ENCODE assay signal across 29 cellular contexts in the genomic region with DNA sequence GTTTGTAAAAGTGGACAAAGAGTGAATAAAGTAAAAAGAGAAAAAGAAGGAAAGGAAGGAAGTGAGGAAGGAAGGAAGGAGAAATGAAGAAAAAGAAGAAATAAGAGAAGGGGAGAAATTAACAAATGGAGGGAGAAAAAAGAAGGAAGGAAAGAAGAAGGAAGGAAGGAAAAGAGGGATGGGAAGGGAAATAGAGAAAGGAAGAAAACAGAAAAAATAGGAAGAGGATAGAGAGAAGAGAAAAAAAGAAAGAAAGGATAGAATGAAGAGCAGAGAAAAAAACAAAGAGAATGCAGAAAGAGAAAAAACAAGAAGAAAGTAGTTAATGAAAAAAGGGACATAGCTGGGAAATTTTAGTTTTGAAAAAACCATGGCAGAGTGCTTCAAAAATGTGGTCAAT.
"Had no signal": no experiment of that assay in that cellular context is flagged by ENCODE, and none has a peak within 500 bp of the region (broad histone marks: within the 10 kb centered on the region; RNA-seq: fewer than 3 reads in every experiment).

No MANE protein-coding gene starts in this region.

- H3K27ac ChIP-seq: stomach, suprapubic skin, testis, thoracic aorta, thyroid gland, tibial artery, tibial nerve, transverse colon, upper lobe of left lung, upper lobe of right lung, uterus, vagina had no signal

- H3K4me1 Mint-ChIP-seq: stimulated activated effector memory CD8-positive, alpha-beta T cell treated with anti-CD3 and anti-CD28 coated beads, Interleukin-12 subunit alpha, Interleukin-12 subunit beta, amount 100 ng/mL, for 72 hours; stimulated activated memory B cell treated with anti-CD40 and anti-IgM and Interleukin-4, amounts not matched to agents 10 μg/mL and 1 μg/mL and 100 μg/mL, for 72 hours; stimulated activated naive B cell treated with anti-CD40 and anti-IgM and Interleukin-4, amounts not matched to agents 10 μg/mL and 1 μg/mL and 100 μg/mL, for 72 hours; stimulated activated naive CD8-positive, alpha-beta T cell treated with anti-CD3 and anti-CD28 coated beads, Interleukin-15, amount 100 ng/mL, for 72 hours had no signal

- H3K36me3 Mint-ChIP-seq: stimulated activated effector memory CD8-positive, alpha-beta T cell treated with anti-CD3 and anti-CD28 coated beads, Interleukin-12 subunit alpha, Interleukin-12 subunit beta, amount 100 ng/mL, for 72 hours; stimulated activated memory B cell treated with anti-CD40 and anti-IgM and Interleukin-4, amounts not matched to agents 10 μg/mL and 1 μg/mL and 100 μg/mL, for 72 hours; stimulated activated naive B cell treated with anti-CD40 and anti-IgM and Interleukin-4, amounts not matched to agents 10 μg/mL and 1 μg/mL and 100 μg/mL, for 72 hours; type B pancreatic cell had no signal

- H3K9me3 ChIP-seq: stomach, suprapubic skin, testis, thoracic aorta, thyroid gland, tibial artery, tibial nerve, transverse colon, upper lobe of left lung, upper lobe of right lung, uterus, vagina had no signal

- H3K27ac Mint-ChIP-seq: stimulated activated effector memory CD8-positive, alpha-beta T cell treated with anti-CD3 and anti-CD28 coated beads, Interleukin-12 subunit alpha, Interleukin-12 subunit beta, amount 100 ng/mL, for 72 hours; stimulated activated memory B cell treated with anti-CD40 and anti-IgM and Interleukin-4, amounts not matched to agents 10 μg/mL and 1 μg/mL and 100 μg/mL, for 72 hours; stimulated activated naive B cell treated with anti-CD40 and anti-IgM and Interleukin-4, amounts not matched to agents 10 μg/mL and 1 μg/mL and 100 μg/mL, for 72 hours; stimulated activated naive CD8-positive, alpha-beta T cell treated with anti-CD3 and anti-CD28 coated beads, Interleukin-15, Interleukin-2, amounts not matched to agents 100 ng/mL and 50 ng/mL, for 24 hours; type B pancreatic cell had no signal

- H3K36me3 ChIP-seq: stomach, suprapubic skin, thoracic aorta, thyroid gland, tibial artery, tibial nerve, transverse colon, upper lobe of left lung, upper lobe of right lung, uterus, vagina had no signal

- H3K4me3 Mint-ChIP-seq: stimulated activated effector memory CD8-positive, alpha-beta T cell treated with anti-CD3 and anti-CD28 coated beads, Interleukin-12 subunit alpha, Interleukin-12 subunit beta, amount 100 ng/mL, for 72 hours; stimulated activated memory B cell treated with anti-CD40 and anti-IgM and Interleukin-4, amounts not matched to agents 10 μg/mL and 1 μg/mL and 100 μg/mL, for 72 hours; stimulated activated naive B cell treated with anti-CD40 and anti-IgM and Interleukin-4, amounts not matched to agents 10 μg/mL and 1 μg/mL and 100 μg/mL, for 72 hours; stimulated activated naive CD8-positive, alpha-beta T cell treated with anti-CD3 and anti-CD28 coated beads, Interleukin-15, amount 100 ng/mL, for 72 hours; stimulated activated naive CD8-positive, alpha-beta T cell treated with anti-CD3 and anti-CD28 coated beads, Interleukin-15, Interleukin-2, amounts not matched to agents 100 ng/mL and 50 ng/mL, for 24 hours; type B pancreatic cell had no signal

- ATAC-seq: stimulated activated effector memory CD8-positive, alpha-beta T cell treated with anti-CD3 and anti-CD28 coated beads, Interleukin-12 subunit alpha, Interleukin-12 subunit beta, amount 100 ng/mL, for 72 hours; stimulated activated memory B cell treated with anti-CD40 and anti-IgM and Interleukin-4, amounts not matched to agents 10 μg/mL and 1 μg/mL and 100 μg/mL, for 72 hours; stimulated activated naive B cell treated with anti-CD40 and anti-IgM and Interleukin-4, amounts not matched to agents 10 μg/mL and 1 μg/mL and 100 μg/mL, for 72 hours; stimulated activated naive CD8-positive, alpha-beta T cell treated with anti-CD3 and anti-CD28 coated beads, Interleukin-15, amount 100 ng/mL, for 72 hours; stimulated activated naive CD8-positive, alpha-beta T cell treated with anti-CD3 and anti-CD28 coated beads, Interleukin-15, Interleukin-2, amounts not matched to agents 100 U/mL and 50 U/mL, for 24 hours; upper lobe of right lung had no signal

- H3K4me1 ChIP-seq: stomach, suprapubic skin, testis, thyroid gland, tibial artery, tibial nerve, transverse colon, upper lobe of left lung, upper lobe of right lung, uterus, vagina had no signal

- H3K27me3 Mint-ChIP-seq: stimulated activated memory B cell treated with anti-CD40 and anti-IgM and Interleukin-4, amounts not matched to agents 10 μg/mL and 1 μg/mL and 100 μg/mL, for 72 hours; stimulated activated naive B cell treated with anti-CD40 and anti-IgM and Interleukin-4, amounts not matched to agents 10 μg/mL and 1 μg/mL and 100 μg/mL, for 72 hours; stimulated activated naive CD8-positive, alpha-beta T cell treated with anti-CD3 and anti-CD28 coated beads, Interleukin-15, amount 100 ng/mL, for 72 hours; stimulated activated naive CD8-positive, alpha-beta T cell treated with anti-CD3 and anti-CD28 coated beads, Interleukin-15, Interleukin-2, amounts not matched to agents 100 ng/mL and 50 ng/mL, for 24 hours; type B pancreatic cell had no signal

- DNase-seq: stimulated activated CD4-positive, alpha-beta T cell treated with anti-CD3 and anti-CD28 coated beads, Interleukin-2, amount 100 ng/mL, for 48 hours; stimulated activated CD4-positive, alpha-beta T cell treated with anti-CD3 and anti-CD28 coated beads, Interleukin-4, amount 100 ng/mL, for 1 hour; stimulated activated CD4-positive, alpha-beta T cell treated with anti-CD3 and anti-CD28 coated beads, Interleukin-4, amount 100 ng/mL, for 24 hours; stimulated activated CD4-positive, alpha-beta T cell treated with anti-CD3 and anti-CD28 coated beads, Interleukin-4, amount 100 ng/mL, for 4 hours; stimulated activated CD8-positive, alpha-beta memory T cell treated with anti-CD3 and anti-CD28 coated beads, Interleukin-4, amount 100 ng/mL, for 48 hours; stimulated activated naive B cell treated with anti-CD40 and anti-IgM and Interleukin-4, amounts not matched to agents 10 μg/mL and 1 μg/mL and 100 μg/mL, for 72 hours; stimulated activated naive CD4-positive, alpha-beta T cell; stimulated activated naive CD4-positive, alpha-beta T cell treated with Interleukin-2 at 50 U/mL for 16 hours; stimulated activated naive CD8-positive, alpha-beta T cell treated with anti-CD3 and anti-CD28 coated beads, Interleukin-15, amount 100 ng/mL, for 72 hours; stimulated activated naive CD8-positive, alpha-beta T cell treated with anti-CD3 and anti-CD28 coated beads, Interleukin-15, Interleukin-2, amounts not matched to agents 100 U/mL and 50 U/mL, for 24 hours; stomach; substantia nigra; testis; thyroid gland; tibial artery; transverse colon; trophoblast cell; upper lobe of left lung; upper lobe of right lung; uterus had no signal

- FAIRE-seq: urothelium cell line had no signal

- H3K27me3 ChIP-seq: stomach, suprapubic skin, testis, thyroid gland, tibial artery, tibial nerve, transverse colon, upper lobe of left lung, upper lobe of right lung, uterus, vagina had no signal

- H3K4me3 ChIP-seq: stomach, suprapubic skin, testis, thoracic aorta, thyroid gland, tibial artery, tibial nerve, transverse colon, upper lobe of left lung, upper lobe of right lung, uterus, vagina had no signal
